ENCODE assay signal across 8 cellular contexts in the genomic region with DNA sequence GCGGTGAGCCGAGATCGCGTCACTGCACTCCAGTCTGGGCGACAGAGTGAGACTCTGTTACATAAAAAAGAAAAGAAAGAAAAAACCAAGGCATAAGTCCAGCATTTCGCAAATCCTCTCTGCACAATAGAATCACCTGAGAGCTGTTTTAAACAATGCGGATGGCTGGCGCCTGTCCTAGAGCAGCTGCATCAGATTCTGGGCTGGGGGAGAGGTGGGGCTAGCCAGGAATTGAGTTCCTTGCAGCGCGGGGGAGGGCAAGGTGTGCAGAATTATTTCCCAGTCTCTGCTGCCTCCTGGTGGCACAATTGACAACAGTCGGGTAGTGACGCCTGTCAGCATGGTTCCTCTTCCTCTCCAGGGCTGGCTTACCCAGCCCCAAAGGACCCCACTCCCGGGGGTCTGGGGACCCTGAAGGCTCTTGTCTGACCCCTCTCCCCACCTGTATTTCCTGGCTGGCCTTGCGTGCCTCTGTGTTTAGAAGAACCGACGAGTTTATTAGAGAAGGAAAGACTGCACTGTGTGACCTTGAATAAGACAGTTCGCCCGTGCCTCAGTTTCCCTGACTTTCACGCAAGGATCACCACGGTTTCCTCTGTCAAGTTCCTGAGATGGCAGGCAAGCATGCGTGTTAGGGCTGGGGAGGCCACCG. TPM values are rescaled to one million over a fixed set of nuclear protein-coding genes. Genes with fewer than 3 reads are reported as not detected.
DNase-seq lines count a peak whose midpoint lies in the region; ATAC-seq and TF ChIP-seq lines count a peak whose summit lies in the region.

No MANE protein-coding gene starts in this region.

- peak; percentile 93 to 95 for TF ChIP-seq RAD21 in liver (IDR thresholded peaks at IDR 0.05)

- H3K4me1 ChIP-seq in liver (ENCODE audit: control insufficient read depth in 4 of 4, insufficient read depth in 4 of 4, low read length in 3 of 4): peaks cover 0 to 8% (median 4%) of the 10 kb centered on the region in 4 donors

- H3K9ac ChIP-seq in liver (ENCODE audit: low read depth in 1 of 2, low read length in 2 of 2): peak overlapping the region in 1 of 2 donors; percentile 56

- ATAC-seq in GM19025 (IDR thresholded peaks at IDR 0.05; ENCODE audit: low read depth, unreplicated experiment) (peak; percentile 40), HG03196 (IDR thresholded peaks at IDR 0.05; ENCODE audit: unreplicated experiment) (peak; percentile 64)

- no peaks in the 10 kb centered on the region for H3K36me3 ChIP-seq in liver (ENCODE audit: control insufficient read depth in 4 of 4, insufficient read depth in 3 of 4, low read depth in 1 of 4, low read length in 3 of 4)

- no peaks in the 10 kb centered on the region for H3K9me3 ChIP-seq in liver (ENCODE audit: control insufficient read depth in 4 of 4, low read length in 3 of 4)

- peak; percentile 82 for TF ChIP-seq CTCF in AG09309 (IDR thresholded peaks at IDR 0.05; ENCODE audit: control insufficient read depth, insufficient read depth, low read depth, low read length, missing control alignments)
- peak; percentile 83 for TF ChIP-seq CTCF in choroid plexus epithelial cell (conservative IDR thresholded peaks at IDR 0.05; ENCODE audit: low read depth, low read length)
- TF ChIP-seq CTCF in liver (IDR thresholded peaks at IDR 0.05; ENCODE audit: low read depth, low read length, missing input control): peak; percentile 80

- 7% methylated on average over 22 of the region's 22 CpGs for WGBS in liver

- no peaks in the 10 kb centered on the region for H3K27me3 ChIP-seq in liver (ENCODE audit: control insufficient read depth in 4 of 4, insufficient read depth in 4 of 4, low read length in 3 of 4)

- H3K27ac ChIP-seq in liver (ENCODE audit: low read depth in 1 of 2, low read length in 2 of 2): no peak overlapping the region

- peak; percentile 16 for DNase-seq in AG09309 (ENCODE audit: low read depth)
- peak; percentile 75 for DNase-seq in NCI-H345 treated with DMSO at 0.1 percent for 48 hours (lab: John Stamatoyannopoulos, UW; ENCODE audit: unreplicated experiment)
- DNase-seq in activated CD4-positive, alpha-beta T cell treated with anti-CD3 and anti-CD28 coated beads for 24 hours (ENCODE audit: low read depth in 2 of 2): peak; percentile 76 to 81
- DNase-seq in choroid plexus epithelial cell (ENCODE audit: low read depth): peak; percentile 79
- peak; percentile 82 for DNase-seq in stimulated activated CD4-positive, alpha-beta T cell treated with anti-CD3 and anti-CD28 coated beads, Interleukin-4, amount 100 ng/mL, for 1 hour

- peak overlapping the region; percentile 25 for H3K4me3 ChIP-seq in AG09309 (ENCODE audit: control insufficient read depth, low read depth, low read length)
- H3K4me3 ChIP-seq in choroid plexus epithelial cell (ENCODE audit: low read depth, low read length): peak overlapping the region; percentile 39
- H3K4me3 ChIP-seq in liver (ENCODE audit: low read depth in 1 of 3, low read length in 3 of 3): peak overlapping the region in 1 of 3 donors; percentile 49

TF ChIP-seq in liver, 16 proteins besides CTCF, POLR2A, EP300 and RAD21:
- TF ChIP-seq TAF1 (conservative IDR thresholded peaks at IDR 0.05) (no peak), SP1 (IDR thresholded peaks at IDR 0.05) (peak; percentile 17), YY1 (IDR thresholded peaks at IDR 0.05) (no peak), RXRA (IDR thresholded peaks at IDR 0.05) (peak; percentile 18 to 24), EGR1 (IDR thresholded peaks at IDR 0.05; ENCODE audit: low read depth in 2 of 2) (no peak), HNF4G (IDR thresholded peaks at IDR 0.05) (no peak), HNF4A (conservative IDR thresholded peaks at IDR 0.05) (peak; percentile 21 to 29), NR2F2 (IDR thresholded peaks at IDR 0.05) (no peak)
- TF ChIP-seq, protein P1, sequence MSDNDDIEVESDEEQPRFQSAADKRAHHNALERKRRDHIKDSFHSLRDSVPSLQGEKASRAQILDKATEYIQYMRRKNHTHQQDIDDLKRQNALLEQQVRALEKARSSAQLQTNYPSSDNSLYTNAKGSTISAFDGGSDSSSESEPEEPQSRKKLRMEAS (IDR thresholded peaks at IDR 0.05): no peak
- TF ChIP-seq, protein P2, sequence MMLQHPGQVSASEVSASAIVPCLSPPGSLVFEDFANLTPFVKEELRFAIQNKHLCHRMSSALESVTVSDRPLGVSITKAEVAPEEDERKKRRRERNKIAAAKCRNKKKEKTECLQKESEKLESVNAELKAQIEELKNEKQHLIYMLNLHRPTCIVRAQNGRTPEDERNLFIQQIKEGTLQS (IDR thresholded peaks at IDR 0.05): no peak
TF ChIP-seq in liver: peak in this region for 3.

RNA-seq across cellular contexts. Expression of a gene that starts 41.1 kb away (rescaled TPM):
- total RNA-seq in liver: 10 to 100 TPM; 20.8 to 21.6 TPM
- 10 to 100 TPM in 1 of 2 donors, 1 to 10 TPM in 1; 7.1 to 10.8 TPM for polyA plus RNA-seq in liver

Comparison
In these comparisons a context has a peak if more than half of its experiments do, and no peak if none do; other contexts are left out.
1. DNase-seq: peak in every context shown above with its lines; median percentile 82 in stimulated activated CD4-positive, alpha-beta T cell treated with anti-CD3 and anti-CD28 coated beads, Interleukin-4, amount 100 ng/mL, for 1 hour; 79 in choroid plexus epithelial cell; 78 in activated CD4-positive, alpha-beta T cell treated with anti-CD3 and anti-CD28 coated beads for 24 hours; 75 in NCI-H345 treated with DMSO at 0.1 percent for 48 hours; 16 in AG09309.